Comparison of ENCODE assay signal across 1 cellular context in the genomic region with DNA sequence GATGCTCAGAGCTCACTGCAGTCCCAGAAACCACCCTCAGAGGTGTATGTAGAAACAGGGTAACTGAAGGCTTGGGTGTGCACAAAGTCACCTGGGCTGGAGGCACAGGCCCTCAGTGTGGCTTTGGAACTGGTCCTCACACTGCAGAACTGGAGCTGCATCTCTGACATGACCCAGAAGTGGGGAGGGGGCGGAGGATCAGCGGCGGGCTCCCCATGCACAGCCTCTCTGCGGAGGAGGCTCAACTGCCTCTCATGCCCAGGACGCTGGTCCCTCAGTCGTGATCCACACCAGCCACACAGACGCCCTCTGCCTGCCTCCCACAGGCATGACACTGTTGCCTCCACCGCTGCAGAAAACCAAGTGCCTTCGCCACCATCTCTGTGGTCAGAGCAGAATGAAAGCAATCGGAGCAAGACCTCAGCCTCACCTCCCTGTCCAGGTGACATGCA.
TF ChIP-seq lines count a peak whose summit lies in the region.

No MANE protein-coding gene starts in this region.

TF ChIP-seq in HepG2, 621 proteins besides CTCF, POLR2A, EP300 and RAD21 (continued from another document):
- TF ChIP-seq ZNF362 (CRISPR knock-in tag; IDR thresholded peaks at IDR 0.05; ENCODE audit: borderline replicate concordance): 0 out of 2 replicates have a peak, but pooled peaks have one; percentile 12
- TF ChIP-seq NFKB2 (CRISPR knock-in tag; IDR thresholded peaks at IDR 0.05; ENCODE audit: borderline replicate concordance): no peak; the same call in 1 of the 2 replicates
- TF ChIP-seq, protein P1, sequence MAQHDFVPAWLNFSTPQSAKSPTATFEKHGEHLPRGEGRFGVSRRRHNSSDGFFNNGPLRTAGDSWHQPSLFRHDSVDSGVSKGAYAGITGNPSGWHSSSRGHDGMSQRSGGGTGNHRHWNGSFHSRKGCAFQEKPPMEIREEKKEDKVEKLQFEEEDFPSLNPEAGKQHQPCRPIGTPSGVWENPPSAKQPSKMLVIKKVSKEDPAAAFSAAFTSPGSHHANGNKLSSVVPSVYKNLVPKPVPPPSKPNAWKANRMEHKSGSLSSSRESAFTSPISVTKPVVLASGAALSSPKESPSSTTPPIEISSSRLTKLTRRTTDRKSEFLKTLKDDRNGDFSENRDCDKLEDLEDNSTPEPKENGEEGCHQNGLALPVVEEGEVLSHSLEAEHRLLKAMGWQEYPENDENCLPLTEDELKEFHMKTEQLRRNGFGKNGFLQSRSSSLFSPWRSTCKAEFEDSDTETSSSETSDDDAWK (CRISPR knock-in tag; IDR thresholded peaks at IDR 0.05): no peak
- TF ChIP-seq TP53 (CRISPR knock-in tag; conservative IDR thresholded peaks at IDR 0.05): no peak
- TF ChIP-seq, protein P2, sequence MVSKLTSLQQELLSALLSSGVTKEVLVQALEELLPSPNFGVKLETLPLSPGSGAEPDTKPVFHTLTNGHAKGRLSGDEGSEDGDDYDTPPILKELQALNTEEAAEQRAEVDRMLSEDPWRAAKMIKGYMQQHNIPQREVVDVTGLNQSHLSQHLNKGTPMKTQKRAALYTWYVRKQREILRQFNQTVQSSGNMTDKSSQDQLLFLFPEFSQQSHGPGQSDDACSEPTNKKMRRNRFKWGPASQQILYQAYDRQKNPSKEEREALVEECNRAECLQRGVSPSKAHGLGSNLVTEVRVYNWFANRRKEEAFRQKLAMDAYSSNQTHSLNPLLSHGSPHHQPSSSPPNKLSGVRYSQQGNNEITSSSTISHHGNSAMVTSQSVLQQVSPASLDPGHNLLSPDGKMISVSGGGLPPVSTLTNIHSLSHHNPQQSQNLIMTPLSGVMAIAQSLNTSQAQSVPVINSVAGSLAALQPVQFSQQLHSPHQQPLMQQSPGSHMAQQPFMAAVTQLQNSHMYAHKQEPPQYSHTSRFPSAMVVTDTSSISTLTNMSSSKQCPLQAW (CRISPR knock-in tag; IDR thresholded peaks at IDR 0.05): peak; percentile 27; the same call in 1 of the 2 replicates
- TF ChIP-seq CEBPG (CRISPR knock-in tag; IDR thresholded peaks at IDR 0.05): 0 out of 2 replicates have a peak, but pooled peaks have one; percentile 9
- TF ChIP-seq, protein P3, sequence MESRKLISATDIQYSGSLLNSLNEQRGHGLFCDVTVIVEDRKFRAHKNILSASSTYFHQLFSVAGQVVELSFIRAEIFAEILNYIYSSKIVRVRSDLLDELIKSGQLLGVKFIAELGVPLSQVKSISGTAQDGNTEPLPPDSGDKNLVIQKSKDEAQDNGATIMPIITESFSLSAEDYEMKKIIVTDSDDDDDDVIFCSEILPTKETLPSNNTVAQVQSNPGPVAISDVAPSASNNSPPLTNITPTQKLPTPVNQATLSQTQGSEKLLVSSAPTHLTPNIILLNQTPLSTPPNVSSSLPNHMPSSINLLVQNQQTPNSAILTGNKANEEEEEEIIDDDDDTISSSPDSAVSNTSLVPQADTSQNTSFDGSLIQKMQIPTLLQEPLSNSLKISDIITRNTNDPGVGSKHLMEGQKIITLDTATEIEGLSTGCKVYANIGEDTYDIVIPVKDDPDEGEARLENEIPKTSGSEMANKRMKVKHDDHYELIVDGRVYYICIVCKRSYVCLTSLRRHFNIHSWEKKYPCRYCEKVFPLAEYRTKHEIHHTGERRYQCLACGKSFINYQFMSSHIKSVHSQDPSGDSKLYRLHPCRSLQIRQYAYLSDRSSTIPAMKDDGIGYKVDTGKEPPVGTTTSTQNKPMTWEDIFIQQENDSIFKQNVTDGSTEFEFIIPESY (CRISPR knock-in tag; IDR thresholded peaks at IDR 0.05): peak; percentile 83
- TF ChIP-seq ZSCAN25 (CRISPR knock-in tag; IDR thresholded peaks at IDR 0.05): 0 out of 2 replicates have a peak, but pooled peaks have one; percentile 35
- peak; percentile 77 for TF ChIP-seq SMC3 (IDR thresholded peaks at IDR 0.05; ENCODE audit: low read length)
- 0 out of 2 replicates have a peak, but pooled peaks have one; percentile 16 for TF ChIP-seq ZFX (CRISPR knock-in tag; IDR thresholded peaks at IDR 0.05; ENCODE audit: low read depth)
- TF ChIP-seq, protein P4, sequence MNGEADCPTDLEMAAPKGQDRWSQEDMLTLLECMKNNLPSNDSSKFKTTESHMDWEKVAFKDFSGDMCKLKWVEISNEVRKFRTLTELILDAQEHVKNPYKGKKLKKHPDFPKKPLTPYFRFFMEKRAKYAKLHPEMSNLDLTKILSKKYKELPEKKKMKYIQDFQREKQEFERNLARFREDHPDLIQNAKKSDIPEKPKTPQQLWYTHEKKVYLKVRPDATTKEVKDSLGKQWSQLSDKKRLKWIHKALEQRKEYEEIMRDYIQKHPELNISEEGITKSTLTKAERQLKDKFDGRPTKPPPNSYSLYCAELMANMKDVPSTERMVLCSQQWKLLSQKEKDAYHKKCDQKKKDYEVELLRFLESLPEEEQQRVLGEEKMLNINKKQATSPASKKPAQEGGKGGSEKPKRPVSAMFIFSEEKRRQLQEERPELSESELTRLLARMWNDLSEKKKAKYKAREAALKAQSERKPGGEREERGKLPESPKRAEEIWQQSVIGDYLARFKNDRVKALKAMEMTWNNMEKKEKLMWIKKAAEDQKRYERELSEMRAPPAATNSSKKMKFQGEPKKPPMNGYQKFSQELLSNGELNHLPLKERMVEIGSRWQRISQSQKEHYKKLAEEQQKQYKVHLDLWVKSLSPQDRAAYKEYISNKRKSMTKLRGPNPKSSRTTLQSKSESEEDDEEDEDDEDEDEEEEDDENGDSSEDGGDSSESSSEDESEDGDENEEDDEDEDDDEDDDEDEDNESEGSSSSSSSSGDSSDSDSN (CRISPR knock-in tag; IDR thresholded peaks at IDR 0.05): peak; percentile 51; the same call in 1 of the 2 replicates
